In genomic region chr15:31326729-31327673, GRCh38 we compare ENCODE assay signal across 8 cellular contexts. TPM values are rescaled to one million over a fixed set of nuclear protein-coding genes. Genes with fewer than 3 reads are reported as not detected.
DNase-seq lines count a peak whose midpoint lies in the region; ATAC-seq and TF ChIP-seq lines count a peak whose summit lies in the region.

Gene KLF13, plus strand, starts transcription at chr15:31326835. Its CDS starts 378 bp downstream, at chr15:31327213.

- H3K4me1 ChIP-seq in OCI-LY1 (ENCODE audit: insufficient read depth, low read length, severe bottlenecking): peaks cover 57% of the 10 kb centered on the region
- peaks cover 15% of the 10 kb centered on the region for H3K4me1 ChIP-seq in cardiac muscle cell (ENCODE audit: low read depth)

- H3K9me3 ChIP-seq in OCI-LY1 (ENCODE audit: low read length): no peaks in the 10 kb centered on the region
- H3K9me3 ChIP-seq in cardiac muscle cell (ENCODE audit: low read depth): no peaks in the 10 kb centered on the region

- no peaks in the 10 kb centered on the region for H3K9me3 Mint-ChIP-seq in activated naive CD8-positive, alpha-beta T cell treated with anti-CD3 and anti-CD28 coated beads for 36 hours

- H3K27ac ChIP-seq in OCI-LY1 (ENCODE audit: low read depth, low read length, poor library complexity, severe bottlenecking) (peak within 1 kb of the TSS; percentile 93), cardiac muscle cell (peak within 1 kb of the TSS; percentile 87)

- peak within 1 kb of the TSS; percentile 96 for H3K9ac ChIP-seq in OCI-LY1 (ENCODE audit: low read length)

- H3K27me3 ChIP-seq in OCI-LY1 (ENCODE audit: insufficient read depth, low read length): no peaks in the 10 kb centered on the region
- H3K27me3 ChIP-seq in cardiac muscle cell: no peaks in the 10 kb centered on the region

- H3K27ac Mint-ChIP-seq in activated naive CD8-positive, alpha-beta T cell treated with anti-CD3 and anti-CD28 coated beads for 36 hours: peak within 1 kb of the TSS; percentile 67

- TF ChIP-seq CTCF in OCI-LY1 (IDR thresholded peaks at IDR 0.05; ENCODE audit: low read length) (no peak), cardiac muscle cell (IDR thresholded peaks at IDR 0.05; ENCODE audit: low read depth, low read length) (no peak)

- no peaks in the 10 kb centered on the region for H4K20me1 ChIP-seq in OCI-LY1 (ENCODE audit: insufficient read depth, low read length)

- H3K4me3 Mint-ChIP-seq in activated naive CD8-positive, alpha-beta T cell treated with anti-CD3 and anti-CD28 coated beads for 36 hours: peak within 1 kb of the TSS; percentile 86

- H3K79me2 ChIP-seq in OCI-LY1 (ENCODE audit: insufficient read depth, low read length): peaks cover 32% of the 10 kb centered on the region

- H3K4me1 Mint-ChIP-seq in activated naive CD8-positive, alpha-beta T cell treated with anti-CD3 and anti-CD28 coated beads for 36 hours: peaks cover 53% of the 10 kb centered on the region

- peak; percentile 6 for ATAC-seq in HG02763 (IDR thresholded peaks at IDR 0.05; ENCODE audit: unreplicated experiment)

- H3K36me3 Mint-ChIP-seq in activated naive CD8-positive, alpha-beta T cell treated with anti-CD3 and anti-CD28 coated beads for 36 hours: peaks cover 18% of the 10 kb centered on the region

- no peak within 1 kb of the TSS for H2AFZ ChIP-seq in OCI-LY1 (ENCODE audit: low read length)

- no peaks in the 10 kb centered on the region for H3K27me3 Mint-ChIP-seq in activated naive CD8-positive, alpha-beta T cell treated with anti-CD3 and anti-CD28 coated beads for 36 hours

- H3K4me3 ChIP-seq in OCI-LY1 (ENCODE audit: low read depth, low read length, poor library complexity, severe bottlenecking): peak within 1 kb of the TSS; percentile 87
- H3K4me3 ChIP-seq in cardiac muscle cell: peak within 1 kb of the TSS; percentile 95

- peaks cover 26% of the 10 kb centered on the region; the same call in 1 of the 2 replicates for H3K36me3 ChIP-seq in OCI-LY1 (ENCODE audit: insufficient read depth, low read length)
- H3K36me3 ChIP-seq in cardiac muscle cell: no peaks in the 10 kb centered on the region

- DNase-seq in DMS 273 (lab: John Stamatoyannopoulos, UW; ENCODE audit: unreplicated experiment): peak; percentile 93
- no peak for DNase-seq in DMS 273 treated with DMSO at 0.1 percent for 48 hours (lab: John Stamatoyannopoulos, UW)
- peak; percentile 37 for DNase-seq in activated naive CD8-positive, alpha-beta T cell treated with anti-CD3 and anti-CD28 coated beads for 36 hours
- DNase-seq in cardiac muscle cell (ENCODE audit: low read depth in 1 of 2, low spot score in 1 of 2): peak in 1 of 2 donors; percentile 77
- DNase-seq in posterior vena cava (ENCODE audit: low spot score): peak; percentile 92
- DNase-seq in glomerular visceral epithelial cell (ENCODE audit: extremely low spot score): no peak

- no peaks in the 10 kb centered on the region for H3F3A ChIP-seq in OCI-LY1 (ENCODE audit: insufficient read depth, low read length)

- intact Hi-C loops in posterior vena cava (cut with DNase I): loop anchor here in 1 of 2 donors (5.0 to 10.0 kb wide), 2 partner anchors 65 to 112 kb away; no protein-coding TSS in a partner anchor

- peak within 1 kb of the TSS; percentile 89 for H3K4me2 ChIP-seq in OCI-LY1 (ENCODE audit: low read length)

- no peaks in the 10 kb centered on the region for H3K9me2 ChIP-seq in OCI-LY1 (ENCODE audit: low read depth, low read length)

RNA-seq across cellular contexts. Expression of gene KLF13, which starts in this region (rescaled TPM):
- 100 to 1,000 TPM; 110 to 111 TPM for total RNA-seq in activated naive CD8-positive, alpha-beta T cell treated with anti-CD3 and anti-CD28 coated beads for 36 hours
- total RNA-seq in cardiac muscle cell (26.3 and 35.7 TPM in 2 replicates), posterior vena cava (10 to 100 TPM; 49.6 to 97.8 TPM)
- 15.1 and 34.8 TPM in 2 replicates for polyA plus RNA-seq in cardiac muscle cell

Comparison
In these comparisons a context has a peak if more than half of its experiments do, and no peak if none do; other contexts are left out.
1. DNase-seq: peak in DMS 273 (single experiment), activated naive CD8-positive, alpha-beta T cell treated with anti-CD3 and anti-CD28 coated beads for 36 hours (single experiment) and posterior vena cava (single experiment); none in DMS 273 treated with DMSO at 0.1 percent for 48 hours (single experiment) and glomerular visceral epithelial cell (single experiment).